ENCODE assay signal across 15 cellular contexts in genomic region chr1:203676455-203676854, GRCh38. TPM values are rescaled to one million over a fixed set of nuclear protein-coding genes. Genes with fewer than 3 reads are reported as not detected.
DNase-seq lines count a peak whose midpoint lies in the region; ATAC-seq, FAIRE-seq and TF ChIP-seq lines count a peak whose summit lies in the region.
"Had no signal": no experiment of that assay in that cellular context is flagged by ENCODE, and none has a peak within 500 bp of the region (broad histone marks: within the 10 kb centered on the region; RNA-seq: fewer than 3 reads in every experiment).

No MANE protein-coding gene starts in this region.

- peak in 1 of 3 experiments; percentile 10; a peak in 1 of 6 replicates for TF ChIP-seq CTCF in K562 (IDR thresholded peaks at IDR 0.05 in 2 of 3, conservative IDR thresholded peaks at IDR 0.05 in 1 of 3; ENCODE audit: insufficient read depth in 2 of 3, low read depth in 1 of 3, low read length in 3 of 3)
- no peak for TF ChIP-seq CTCF in vagina (IDR thresholded peaks at IDR 0.05)

- H3K4me1 ChIP-seq in right cardiac atrium (ENCODE audit: control insufficient read depth, insufficient read depth, low read length) = peaks cover 40% of the 10 kb centered on the region
- peaks cover 35 to 50% of the 10 kb centered on the region in 2 experiments for H3K4me1 ChIP-seq in K562 (replicated peaks in 1 of 2; ENCODE audit: control insufficient read depth in 2 of 2, insufficient read depth in 2 of 2, low read length in 2 of 2)
- H3K4me1 ChIP-seq in muscle layer of duodenum (ENCODE audit: control insufficient read depth in 1 of 2, insufficient read depth in 2 of 2, low read length in 2 of 2) = peaks cover 32 to 69% of the 10 kb centered on the region in 2 donors
- peaks cover 78% of the 10 kb centered on the region for H3K4me1 ChIP-seq in vagina
- H3K4me1 ChIP-seq: BE2C had no signal

- H4K20me1 ChIP-seq in K562 (replicated peaks; ENCODE audit: control insufficient read depth, insufficient read depth, low read length) = no peaks in the 10 kb centered on the region

- POLR2A ChIA-PET in K562 (lab: Yijun Ruan, JAX) = no interaction called here

- peak overlapping the region; percentile 10 for H3K27ac ChIP-seq in right cardiac atrium (ENCODE audit: low read length)
- H3K27ac ChIP-seq in K562 (ENCODE audit: extremely low read depth, low read depth, low read length) = no peak overlapping the region
- H3K27ac ChIP-seq in muscle layer of duodenum (ENCODE audit: low read length) = peak overlapping the region; percentile 69
- H3K27ac ChIP-seq in vagina = peak overlapping the region; percentile 64

- intact Hi-C loops in right cardiac atrium (cut with DNase I) (no loop called here), left ventricle myocardium superior (cut with micrococcal nuclease) (no loop called here), K562 (cut with micrococcal nuclease) (no loop called here), vagina (cut with DNase I) (no loop called here)

- H3K4me2 ChIP-seq in K562 (ENCODE audit: insufficient read depth, low read length) = no peak overlapping the region

- BruUV-seq in K562 (replicated peaks; lab: Mats Ljungman, UMichigan) = no TSS peak

- no peak for TF ChIP-seq EP300 in K562 (IDR thresholded peaks at IDR 0.05; ENCODE audit: low read length)

- no peaks in the 10 kb centered on the region for H3K9me3 ChIP-seq in right cardiac atrium (ENCODE audit: control insufficient read depth, low read length)
- no peaks in the 10 kb centered on the region for H3K9me3 ChIP-seq in K562 (replicated peaks; ENCODE audit: control insufficient read depth, insufficient read depth, low read depth, low read length)
- H3K9me3 ChIP-seq in muscle layer of duodenum (ENCODE audit: control insufficient read depth in 1 of 2, low read length in 2 of 2) = no peaks in the 10 kb centered on the region
- H3K9me3 ChIP-seq in vagina = no peaks in the 10 kb centered on the region
- H3K9me3 ChIP-seq: BE2C had no signal

- CTCF ChIA-PET in K562 (lab: Yijun Ruan, JAX; ENCODE audit: low intra/inter-chr PET ratio) = no interaction called here

- H3K9me1 ChIP-seq in K562 (ENCODE audit: control insufficient read depth, insufficient read depth, low read length) = no peaks in the 10 kb centered on the region

- TF ChIP-seq POLR2A in K562 (conservative IDR thresholded peaks at IDR 0.05) (no peak), vagina (IDR thresholded peaks at IDR 0.05) (no peak)

- in situ Hi-C loops in K562 (cut with MboI) = no loop called here

- no peak for TF ChIP-seq RAD21 in K562 (CRISPR knock-in tag; conservative IDR thresholded peaks at IDR 0.05 in 1 of 2, IDR thresholded peaks at IDR 0.05 in 1 of 2)

- H3K79me2 ChIP-seq in K562 (ENCODE audit: control insufficient read depth, insufficient read depth, low read length) = no peaks in the 10 kb centered on the region

- no peak overlapping the region for H2AFZ ChIP-seq in K562 (ENCODE audit: low read depth, low read length)

- H3K4me3 ChIP-seq in right cardiac atrium (ENCODE audit: low read length) = no peak overlapping the region
- H3K4me3 ChIP-seq in K562 = no peak overlapping the region
- H3K4me3 ChIP-seq in muscle layer of duodenum (ENCODE audit: low read depth in 1 of 2, low read length in 2 of 2) = no peak overlapping the region
- H3K4me3 ChIP-seq in vagina = no peak overlapping the region

- FAIRE-seq in K562 (lab: Jason Lieb, UNC) = no peak
- FAIRE-seq: TTC549 had no signal

- H3K9ac ChIP-seq in K562 (ENCODE audit: insufficient read depth in 1 of 2, low read depth in 2 of 2, low read length in 2 of 2) = no peak overlapping the region

- H3K27me3 ChIP-seq in right cardiac atrium (ENCODE audit: control insufficient read depth, insufficient read depth) (no peaks in the 10 kb centered on the region), K562 (ENCODE audit: control insufficient read depth in 2 of 2, insufficient read depth in 2 of 2, low read length in 2 of 2) (no peaks in the 10 kb centered on the region), muscle layer of duodenum (ENCODE audit: low read depth, low read length) (no peaks in the 10 kb centered on the region), vagina (no peaks in the 10 kb centered on the region)
- H3K27me3 ChIP-seq: BE2C had no signal

- no peak for ATAC-seq in right cardiac atrium
- no peak for ATAC-seq in left ventricle myocardium superior
- ATAC-seq in K562 = no peak
- ATAC-seq in stimulated activated naive CD8-positive, alpha-beta T cell treated with anti-CD3 and anti-CD28 coated beads, Interleukin-15, Interleukin-2, amounts not matched to agents 100 U/mL and 50 U/mL, for 24 hours = no peak
- ATAC-seq: Panc1 had no signal

- H3K36me3 ChIP-seq in K562 (ENCODE audit: control insufficient read depth, insufficient read depth, low read length) (no peaks in the 10 kb centered on the region), muscle layer of duodenum (ENCODE audit: control insufficient read depth in 1 of 2, insufficient read depth in 2 of 2, low read length in 2 of 2) (peaks cover 8 to 10% of the 10 kb centered on the region in 2 donors), vagina (no peaks in the 10 kb centered on the region)
- H3K36me3 ChIP-seq: BE2C had no signal

- DNase-seq in right cardiac atrium = no peak
- no peak for DNase-seq in left ventricle myocardium superior
- DNase-seq in K562 (ENCODE audit: extremely low read depth in 1 of 4, low spot score in 3 of 4) = peak in 1 of 4 experiments; percentile 39
- no peak for DNase-seq in vagina (ENCODE audit: extremely low spot score in 2 of 2)
- DNase-seq in NCI-H524 treated with DMSO at 0.1 percent for 48 hours (lab: John Stamatoyannopoulos, UW) = no peak
- DNase-seq in hippocampal formation (lab: John Stamatoyannopoulos, UW) = no peak
- no peak for DNase-seq in stimulated activated naive CD8-positive, alpha-beta T cell treated with anti-CD3 and anti-CD28 coated beads, Interleukin-15, Interleukin-2, amounts not matched to agents 100 U/mL and 50 U/mL, for 24 hours
- DNase-seq: activated gamma-delta T cell; BE2C; HCEC 1CT; stimulated activated CD4-positive, alpha-beta T cell treated with anti-CD3 and anti-CD28 coated beads, Interleukin-15, amount 100 ng/mL, for 24 hours; stimulated activated naive CD4-positive, alpha-beta T cell treated with Interleukin-2 at 50 U/mL for 16 hours had no signal

- WGBS in right cardiac atrium = 47% methylated on average over 3 of the region's 3 CpGs
- WGBS in K562 (ENCODE audit: insufficient coverage, low coverage, missing lambda C conversion rate) = 67% methylated on average over 3 of the region's 3 CpGs

TF ChIP-seq in K562, 482 proteins besides CTCF, POLR2A, EP300 and RAD21:
- 0 out of 2 replicates have a peak, but pooled peaks have one; percentile 38 for TF ChIP-seq RUNX1 (IDR thresholded peaks at IDR 0.05; ENCODE audit: low read depth)
- no peak for TF ChIP-seq MCM3 (IDR thresholded peaks at IDR 0.05)
TF ChIP-seq in K562: peak in this region for 1.

RNA-seq across cellular contexts. Expression of gene ATP2B4, which starts 49.8 kb away (rescaled TPM):
- 100 to 1,000 TPM in 3 of 4 donors, 10 to 100 TPM in 1; 97.0 to 132 (median 112) TPM for total RNA-seq in right cardiac atrium
- polyA plus RNA-seq in right cardiac atrium = 65.7 TPM
- total RNA-seq in left ventricle myocardium superior = 69.5 TPM
- total RNA-seq in K562 (2011; cell fraction: chromatin; rRNA removed; ENCODE audit: low replicate concordance) = 99.9 and 127 TPM in 2 replicates
- total RNA-seq in K562 (2011; cell fraction: nucleolus; rRNA removed) = 72.9 and 73.4 TPM in 2 replicates
- 89.0 and 95.0 TPM in 2 replicates for total RNA-seq in K562 (2011; cell fraction: nucleoplasm; rRNA removed)
- 15.6 and 16.2 TPM in 2 replicates for total RNA-seq in K562 (2014; rRNA removed)
- 18.2 and 19.7 TPM in 2 replicates for total RNA-seq in K562 (2014; rRNA removed; fragmentation: Illumina TruSeq; extraction: Trizol)
- 22.8 and 24.3 TPM in 2 replicates for total RNA-seq in K562 (2015; rRNA removed; fragmentation: Illumina TruSeq; extraction: Trizol)
- total RNA-seq in K562 (2021) = 24.2 and 26.3 TPM in 2 replicates
- polyA plus RNA-seq in K562 (2011; rRNA removed) = 38.5 and 40.6 TPM in 2 replicates
- polyA plus RNA-seq in K562 (2011; cell fraction: cytosol; rRNA removed) = 22.6 and 31.8 TPM in 2 replicates
- polyA plus RNA-seq in K562 (2011; cell fraction: nucleus; rRNA removed) = 65.0 and 81.5 TPM in 2 replicates
- 19.0 and 22.9 TPM in 2 replicates for polyA plus RNA-seq in K562 (2012)
- 24.4 and 28.7 TPM in 2 replicates for polyA plus RNA-seq in K562 (2014; fragmentation: Illumina TruSeq; extraction: Trizol)
- polyA plus RNA-seq in K562 (2014; fragmentation: Nextera tagmentation; extraction: Ambion mirVana) = 10 to 100 TPM; 10.3 to 11.3 TPM
- 20.2 and 21.7 TPM in 2 replicates for polyA plus RNA-seq in K562 (2014; rRNA removed)
- polyA minus RNA-seq in K562 (2011; rRNA and poly(A)+ RNA removed) = 90.3 and 109 TPM in 2 replicates
- 46.4 and 53.4 TPM in 2 replicates for polyA minus RNA-seq in K562 (2011; cell fraction: cytosol; rRNA and poly(A)+ RNA removed)
- 27.2 and 48.3 TPM in 2 replicates for polyA minus RNA-seq in K562 (2011; cell fraction: nucleus; rRNA and poly(A)+ RNA removed)
- total RNA-seq in vagina = 101 TPM
